21 cellular contexts compared by ENCODE assay signal in the genomic region with DNA sequence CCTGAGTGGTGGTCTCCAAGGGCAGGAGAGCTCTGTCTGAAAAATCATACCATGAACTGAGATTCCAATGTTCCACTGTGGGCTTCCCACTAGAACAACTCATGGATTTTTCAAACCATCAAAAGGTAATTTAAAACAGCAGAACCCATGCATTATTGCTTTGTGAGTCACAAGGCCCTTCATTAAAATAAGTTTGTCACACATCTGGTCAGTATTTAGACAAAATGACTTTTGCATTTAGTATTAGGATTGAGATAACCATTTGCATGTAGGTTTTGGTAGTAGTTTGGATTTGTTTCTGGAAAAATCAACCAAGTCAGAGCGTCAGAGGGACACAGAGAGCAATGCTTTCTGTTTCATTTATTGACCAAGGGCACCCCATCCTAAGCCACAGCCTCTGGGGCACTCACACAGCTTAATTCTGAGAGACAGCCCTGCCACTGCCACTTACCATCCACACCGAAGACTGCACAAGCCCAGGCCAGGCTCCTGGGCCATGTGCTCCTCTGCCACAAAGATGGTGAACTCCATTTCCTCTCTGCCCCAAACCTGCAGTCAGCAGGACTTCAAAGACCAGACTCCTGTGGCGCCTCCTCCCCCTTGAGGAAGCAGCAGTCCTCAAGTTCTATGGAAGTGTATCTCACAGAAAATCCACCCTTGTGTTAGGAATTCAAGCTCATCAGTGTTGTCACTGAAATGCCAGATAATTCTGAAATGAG.
A peak's percentile ranks its signal among the peaks of the same experiment; 100 is the strongest.
DNase-seq lines count a peak whose midpoint lies in the region; ATAC-seq and TF ChIP-seq lines count a peak whose summit lies in the region.
"Had no signal": no experiment of that assay in that cellular context is flagged by ENCODE, and none has a peak within 500 bp of the region (broad histone marks: within the 10 kb centered on the region; RNA-seq: fewer than 3 reads in every experiment).

No MANE protein-coding gene starts in this region.

- H3K36me3 Mint-ChIP-seq in HFFc6 (ENCODE audit: low read depth): peaks cover 8% of the 10 kb centered on the region; the same call in 1 of the 2 replicates
- H3K36me3 Mint-ChIP-seq: natural killer cell had no signal

- H3K36me3 ChIP-seq in adipocyte (ENCODE audit: control insufficient read depth, insufficient read depth, low read length, severe bottlenecking): no peaks in the 10 kb centered on the region
- no peaks in the 10 kb centered on the region for H3K36me3 ChIP-seq in A673 (ENCODE audit: insufficient read depth, low read length, poor library complexity, severe bottlenecking)
- H3K36me3 ChIP-seq: BE2C, gastrocnemius medialis, Peyer's patch, prostate gland, vagina had no signal

- CTCF ChIA-PET in A673 (lab: Charles Lee): no interaction called here

- TF ChIP-seq CTCF in HFFc6 (IDR thresholded peaks at IDR 0.05) (peak; percentile 54), foreskin keratinocyte (conservative IDR thresholded peaks at IDR 0.05) (no peak), A673 (conservative IDR thresholded peaks at IDR 0.05; ENCODE audit: low read depth, low read length) (no peak), GM20000 (IDR thresholded peaks at IDR 0.05; ENCODE audit: extremely low read depth, missing control alignments) (no peak)

- H3K4me1 Mint-ChIP-seq in HFFc6 (ENCODE audit: low read depth): peaks cover 85% of the 10 kb centered on the region
- H3K4me1 Mint-ChIP-seq: natural killer cell had no signal

- DNase-seq in AG20443 (ENCODE audit: low spot score) (peak; percentile 42), HFFc6 (peak; percentile 64), adipocyte (ENCODE audit: low read depth) (peak; percentile 78), iPS-NIHi7 (ENCODE audit: extremely low spot score) (peak; percentile 21), foreskin keratinocyte (no peak), A673 (ENCODE audit: low spot score) (no peak), GM20000 (ENCODE audit: low spot score) (no peak)
- DNase-seq in effector CD4-positive, alpha-beta T cell: no peak
- DNase-seq: activated naive CD4-positive, alpha-beta T cell treated with Interleukin-2 at 50 U/mL for 16 hours; BE2C; gastrocnemius medialis; Karpas-422; natural killer cell; NCI-H2029; NCI-H526 treated with DMSO at 0.1 percent for 48 hours; Peyer's patch; stimulated activated naive CD8-positive, alpha-beta T cell treated with anti-CD3 and anti-CD28 coated beads, Interleukin-15, amount 100 ng/mL, for 72 hours; T-helper 1 cell had no signal

- intact Hi-C loops in A673 (cut with micrococcal nuclease; ENCODE audit: unreplicated experiment): no loop called here

- no peaks in the 10 kb centered on the region for H3K27me3 ChIP-seq in adipocyte (replicated peaks; ENCODE audit: control insufficient read depth, insufficient read depth, low read length)
- H3K27me3 ChIP-seq in foreskin keratinocyte: no peaks in the 10 kb centered on the region
- H3K27me3 ChIP-seq in A673 (replicated peaks; ENCODE audit: insufficient read depth, low read depth, low read length, poor library complexity): no peaks in the 10 kb centered on the region
- H3K27me3 ChIP-seq: BE2C, gastrocnemius medialis, Peyer's patch, vagina had no signal

- POLR2A ChIA-PET in A673 (lab: Charles Lee; ENCODE audit: low non-redundant PET): no interaction called here

- H3K27me3 Mint-ChIP-seq in HFFc6 (ENCODE audit: insufficient read depth): no peaks in the 10 kb centered on the region; the same call in 1 of the 2 replicates

- no peaks in the 10 kb centered on the region for H3K9me3 Mint-ChIP-seq in HFFc6
- H3K9me3 Mint-ChIP-seq: natural killer cell; stimulated activated naive CD8-positive, alpha-beta T cell treated with anti-CD3 and anti-CD28 coated beads, Interleukin-15, amount 100 ng/mL, for 72 hours had no signal

- peak overlapping the region; percentile 31 for H3K4me3 Mint-ChIP-seq in HFFc6
- H3K4me3 Mint-ChIP-seq: natural killer cell; stimulated activated naive CD8-positive, alpha-beta T cell treated with anti-CD3 and anti-CD28 coated beads, Interleukin-15, amount 100 ng/mL, for 72 hours had no signal

- H3K9ac ChIP-seq in adipocyte (ENCODE audit: low read length): peak overlapping the region; percentile 62

- no peak overlapping the region for H3K4me3 ChIP-seq in adipocyte (ENCODE audit: low read length)
- H3K4me3 ChIP-seq in A673 (ENCODE audit: low read depth, low read length, poor library complexity, severe bottlenecking): no peak overlapping the region
- H3K4me3 ChIP-seq: gastrocnemius medialis, Peyer's patch, prostate gland, vagina had no signal

- peak overlapping the region; percentile 94 for H3K27ac Mint-ChIP-seq in HFFc6
- H3K27ac Mint-ChIP-seq: natural killer cell had no signal

- H3K9me3 ChIP-seq in adipocyte (ENCODE audit: control insufficient read depth, low read length) (no peaks in the 10 kb centered on the region), A673 (ENCODE audit: low read depth, low read length, poor library complexity, severe bottlenecking) (no peaks in the 10 kb centered on the region)
- H3K9me3 ChIP-seq: BE2C, gastrocnemius medialis, Peyer's patch, prostate gland, vagina had no signal

- peaks cover 40% of the 10 kb centered on the region for H3K4me1 ChIP-seq in adipocyte (ENCODE audit: control insufficient read depth, insufficient read depth, low read length)
- H3K4me1 ChIP-seq in foreskin keratinocyte: peaks cover 10% of the 10 kb centered on the region
- H3K4me1 ChIP-seq in A673 (ENCODE audit: insufficient read depth, low read length, poor library complexity, severe bottlenecking): no peaks in the 10 kb centered on the region
- H3K4me1 ChIP-seq: BE2C, gastrocnemius medialis, Peyer's patch, prostate gland, vagina had no signal

- ATAC-seq in foreskin keratinocyte: no peak
- ATAC-seq: gastrocnemius medialis; natural killer cell; stimulated activated naive CD8-positive, alpha-beta T cell treated with anti-CD3 and anti-CD28 coated beads, Interleukin-15, amount 100 ng/mL, for 72 hours had no signal

- BruUV-seq in A673 (replicated peaks; lab: Mats Ljungman, UMichigan): no TSS peak

- H3K27ac ChIP-seq in foreskin keratinocyte: no peak overlapping the region
- no peak overlapping the region for H3K27ac ChIP-seq in A673 (ENCODE audit: low read depth, low read length, poor library complexity, severe bottlenecking)
- H3K27ac ChIP-seq: gastrocnemius medialis, HL-60, Peyer's patch, prostate gland, vagina had no signal

Comparison
In these comparisons a context has a peak if more than half of its experiments do, and no peak if none do; other contexts are left out.
1. DNase-seq: peak in AG20443 (single experiment), HFFc6 (single experiment), adipocyte (single experiment) and iPS-NIHi7 (single experiment); none in effector CD4-positive, alpha-beta T cell (single experiment), foreskin keratinocyte (0 of 2), A673 (single experiment) and GM20000 (single experiment).